8 cellular contexts compared by ENCODE assay signal in the genomic region with DNA sequence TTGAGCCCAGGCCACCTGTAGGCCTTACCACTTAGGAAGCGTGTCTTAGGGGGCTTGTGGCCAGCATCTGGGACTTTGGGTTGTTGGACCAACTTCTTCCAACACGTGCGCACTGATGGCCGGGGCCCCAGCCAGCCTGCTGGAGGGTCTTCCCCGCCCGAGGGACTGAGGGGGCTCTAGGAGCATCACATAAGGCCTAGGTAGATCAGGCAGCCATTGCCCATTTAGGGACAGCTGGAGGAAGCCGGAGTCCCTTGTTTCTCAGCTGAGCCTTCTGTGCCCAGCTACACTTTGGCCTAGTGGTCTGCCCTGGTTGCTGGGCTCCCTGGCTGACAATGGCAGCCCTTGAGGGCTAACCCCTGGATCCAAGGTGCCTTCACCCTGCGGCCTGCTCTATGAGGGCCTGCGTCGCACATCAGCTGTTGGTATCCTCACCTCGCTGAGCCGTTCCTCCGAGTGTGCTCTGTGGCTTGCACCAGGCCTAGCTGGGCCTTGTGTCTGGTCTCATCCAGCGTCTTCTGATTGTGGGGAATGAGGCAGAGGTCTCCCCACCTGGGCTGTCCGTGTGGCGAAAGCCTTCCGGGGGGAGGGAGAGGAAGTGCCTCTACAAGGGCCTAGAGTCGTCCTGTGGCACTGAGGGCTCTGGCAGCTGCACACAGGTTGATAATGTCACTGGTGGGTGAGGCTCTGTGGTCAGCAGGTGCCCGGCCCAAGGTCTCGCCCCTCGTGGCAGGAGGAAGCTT. TPM values are rescaled to one million over a fixed set of nuclear protein-coding genes. Genes with fewer than 3 reads are reported as not detected.
DNase-seq lines count a peak whose midpoint lies in the region; ATAC-seq, FAIRE-seq and TF ChIP-seq lines count a peak whose summit lies in the region.

No MANE protein-coding gene starts in this region.

- H3K4me1 Mint-ChIP-seq in activated T-cell treated with anti-CD3 and anti-CD28 coated beads, Interleukin-2, amount 50 U/mL, for 4 hours (ENCODE audit: low read depth) = peaks cover 20% of the 10 kb centered on the region

- no peaks in the 10 kb centered on the region for H3K27me3 Mint-ChIP-seq in activated T-cell treated with anti-CD3 and anti-CD28 coated beads, Interleukin-2, amount 50 U/mL, for 4 hours (ENCODE audit: low read depth)

- no peak for TF ChIP-seq POLR2A in thyroid gland (IDR thresholded peaks at IDR 0.05)

- H3K9me3 ChIP-seq in ascending aorta = no peaks in the 10 kb centered on the region
- H3K9me3 ChIP-seq in lung (ENCODE audit: control insufficient read depth in 2 of 2, insufficient read depth in 1 of 2, low read length in 1 of 2) = no peaks in the 10 kb centered on the region
- H3K9me3 ChIP-seq in thyroid gland = no peaks in the 10 kb centered on the region
- no peaks in the 10 kb centered on the region for H3K9me3 ChIP-seq in small intestine (ENCODE audit: control insufficient read depth, low read depth)

- H3K27ac ChIP-seq in ascending aorta (peak overlapping the region; percentile 100), lung (ENCODE audit: low read depth in 1 of 2, low read length in 1 of 2) (peak overlapping the region; percentile 62 to 79), thyroid gland (peak overlapping the region; percentile 100), small intestine (ENCODE audit: low read depth in 1 of 2, low read length in 1 of 2) (peak overlapping the region in 1 of 2 donors; percentile 64)

- no peaks in the 10 kb centered on the region for H3K36me3 Mint-ChIP-seq in activated T-cell treated with anti-CD3 and anti-CD28 coated beads, Interleukin-2, amount 50 U/mL, for 4 hours (ENCODE audit: insufficient read depth)

- H3K4me3 ChIP-seq in ascending aorta = peak overlapping the region; percentile 97 to 100
- no peak overlapping the region for H3K4me3 ChIP-seq in lung
- H3K4me3 ChIP-seq in thyroid gland (replicated peaks in 1 of 3) = peak overlapping the region in 1 of 3 donors; percentile 100
- no peak overlapping the region for H3K4me3 ChIP-seq in small intestine (ENCODE audit: low read depth in 1 of 2, low read length in 2 of 2)

- no peak for FAIRE-seq in small intestine (lab: Jason Lieb, UNC)

- TF ChIP-seq CTCF in ascending aorta (IDR thresholded peaks at IDR 0.05) = no peak
- TF ChIP-seq CTCF in lung (IDR thresholded peaks at IDR 0.05; ENCODE audit: control extremely low read depth, extremely low read depth) = no peak
- TF ChIP-seq CTCF in thyroid gland (IDR thresholded peaks at IDR 0.05) = no peak

- ATAC-seq in activated T-cell treated with anti-CD3 and anti-CD28 coated beads, Interleukin-2, amount 50 U/mL, for 4 hours = no peak
- ATAC-seq in lung (ENCODE audit: insufficient read depth, low FRiP score) = no peak

- DNase-seq in activated T-cell treated with anti-CD3 and anti-CD28 coated beads, Interleukin-2, amount 50 U/mL, for 4 hours = no peak
- DNase-seq in activated T-cell treated with anti-CD3 and anti-CD28 coated beads, Interleukin-2, amount 50 U/mL, for 48 hours = no peak
- DNase-seq in ascending aorta (ENCODE audit: low spot score in 2 of 2) (no peak), lung (ENCODE audit: low spot score) (no peak), thyroid gland (peak in 1 of 2 donors; percentile 63), SKM-1 treated with dmso at 0.1 percent for 144 hours (lab: John Stamatoyannopoulos, UW; ENCODE audit: unreplicated experiment) (no peak), small intestine (no peak)
- no peak for DNase-seq in activated CD4-positive, alpha-beta T cell treated with anti-CD3 and anti-CD28 coated beads, Interleukin-2, amount 50 U/mL, for 48 hours

- WGBS in lung, 2 donors = 68 to 69% methylated on average over 20 to 21 of the region's 21 CpGs
- 46 to 65% methylated on average over 13 of the region's 21 CpGs for WGBS in thyroid gland, 2 donors
- 61 to 76% (median 67%) methylated on average over 21 of the region's 21 CpGs for WGBS in small intestine, 3 donors

- no peaks in the 10 kb centered on the region for H3K9me3 Mint-ChIP-seq in activated T-cell treated with anti-CD3 and anti-CD28 coated beads, Interleukin-2, amount 50 U/mL, for 4 hours

- peak overlapping the region; percentile 72 for H3K4me3 Mint-ChIP-seq in activated T-cell treated with anti-CD3 and anti-CD28 coated beads, Interleukin-2, amount 50 U/mL, for 4 hours

- H3K36me3 ChIP-seq in ascending aorta (no peaks in the 10 kb centered on the region), lung (ENCODE audit: control insufficient read depth in 2 of 2, insufficient read depth in 2 of 2, low read length in 2 of 2) (peaks cover 0 to 2% of the 10 kb centered on the region in 2 donors), thyroid gland (no peaks in the 10 kb centered on the region), small intestine (ENCODE audit: control insufficient read depth in 2 of 2, insufficient read depth in 2 of 2, low read length in 2 of 2) (no peaks in the 10 kb centered on the region)

- intact Hi-C loops in ascending aorta (cut with DNase I) (loop anchor here (1.0 kb wide), 1 partner anchor 70 kb away; a partner anchor contains a TSS), thyroid gland (cut with DNase I) (no loop called here)

- H3K4me1 ChIP-seq in ascending aorta = peaks cover 18 to 44% of the 10 kb centered on the region in 2 donors
- H3K4me1 ChIP-seq in lung (ENCODE audit: control insufficient read depth in 2 of 2, insufficient read depth in 2 of 2, low read length in 2 of 2) = peaks cover 16 to 31% of the 10 kb centered on the region in 2 donors
- peaks cover 61 to 65% of the 10 kb centered on the region in 2 donors for H3K4me1 ChIP-seq in thyroid gland
- peaks cover 6 to 9% of the 10 kb centered on the region in 2 donors for H3K4me1 ChIP-seq in small intestine (ENCODE audit: control insufficient read depth in 2 of 2, insufficient read depth in 1 of 2, low read depth in 1 of 2, low read length in 1 of 2)

- H3K27me3 ChIP-seq in ascending aorta (no peaks in the 10 kb centered on the region), lung (ENCODE audit: control insufficient read depth, insufficient read depth) (no peaks in the 10 kb centered on the region), thyroid gland (no peaks in the 10 kb centered on the region), small intestine (ENCODE audit: control insufficient read depth in 2 of 2, insufficient read depth in 2 of 2, low read length in 2 of 2) (no peaks in the 10 kb centered on the region)

RNA-seq across cellular contexts. Expression of a gene that starts 1.3 kb away (rescaled TPM):
- total RNA-seq in activated T-cell treated with anti-CD3 and anti-CD28 coated beads, Interleukin-2, amount 50 U/mL, for 4 hours = 10 to 100 TPM; 69.5 to 73.9 (median 71.4) TPM
- total RNA-seq in ascending aorta (70.8 TPM), lung (100 to 1,000 TPM; 139 to 148 TPM), thyroid gland (100 to 1,000 TPM in 2 of 4 donors, 10 to 100 TPM in 2; 91.2 to 137 (median 113) TPM)
- polyA plus RNA-seq in lung (100 to 1,000 TPM in 1 of 2 donors, 10 to 100 TPM in 1; 91.1 to 104 TPM), small intestine (10 to 100 TPM; 55.7 to 86.8 (median 57.6) TPM)

RNA-seq across cellular contexts. Expression of a gene that starts 21.7 kb away (rescaled TPM):
- total RNA-seq in activated T-cell treated with anti-CD3 and anti-CD28 coated beads, Interleukin-2, amount 50 U/mL, for 4 hours = 1 to 10 TPM; 6.4 to 9.5 (median 6.7) TPM
- 151 TPM for total RNA-seq in ascending aorta
- 10 to 100 TPM; 26.7 to 62.1 TPM for total RNA-seq in lung
- 10 to 100 TPM; 33.6 to 81.5 TPM for polyA plus RNA-seq in lung
- total RNA-seq in thyroid gland = 100 to 1,000 TPM; 168 to 245 (median 215) TPM
- polyA plus RNA-seq in small intestine = 10 to 100 TPM; 20.9 to 30.0 (median 28.0) TPM

RNA-seq across cellular contexts. Expression of a gene that starts 27.5 kb away (rescaled TPM):
- total RNA-seq in activated T-cell treated with anti-CD3 and anti-CD28 coated beads, Interleukin-2, amount 50 U/mL, for 4 hours = under 1 TPM in 1 of 3 donors, not detected in 2; 0.24 TPM
- total RNA-seq in ascending aorta (161 TPM), lung (10 to 100 TPM in 1 of 2 donors, 1 to 10 TPM in 1; 4.4 to 14.8 TPM), thyroid gland (10 to 100 TPM; 19.9 to 99.8 (median 46.6) TPM)
- polyA plus RNA-seq in lung (10 to 100 TPM; 10.5 to 96.3 TPM), small intestine (10 to 100 TPM in 2 of 3 donors, 1 to 10 TPM in 1; 7.3 to 24.8 (median 10.0) TPM)

RNA-seq across cellular contexts. Expression of a gene that starts 48.4 kb away (rescaled TPM):
- total RNA-seq in activated T-cell treated with anti-CD3 and anti-CD28 coated beads, Interleukin-2, amount 50 U/mL, for 4 hours = under 1 TPM in 2 of 3 donors, not detected in 1; 0.41 to 0.43 TPM
- 47.4 TPM for total RNA-seq in ascending aorta
- 10 to 100 TPM; 24.2 to 42.3 TPM for total RNA-seq in lung
- polyA plus RNA-seq in lung = 10 to 100 TPM; 24.0 to 29.1 TPM
- total RNA-seq in thyroid gland = 10 to 100 TPM; 21.1 to 49.7 (median 30.5) TPM
- polyA plus RNA-seq in small intestine = 10 to 100 TPM in 1 of 3 donors, 1 to 10 TPM in 2; 1.3 to 13.0 (median 4.6) TPM

RNA-seq across cellular contexts. Expression of a gene that starts 53.3 kb away (rescaled TPM):
- 100 to 1,000 TPM; 448 to 486 (median 453) TPM for total RNA-seq in activated T-cell treated with anti-CD3 and anti-CD28 coated beads, Interleukin-2, amount 50 U/mL, for 4 hours
- 198 TPM for total RNA-seq in ascending aorta
- total RNA-seq in lung = 100 to 1,000 TPM; 133 to 194 TPM
- 100 to 1,000 TPM in 1 of 2 donors, 10 to 100 TPM in 1; 53.7 to 243 TPM for polyA plus RNA-seq in lung
- 100 to 1,000 TPM in 2 of 4 donors, 10 to 100 TPM in 2; 79.3 to 138 (median 97.2) TPM for total RNA-seq in thyroid gland
- 100 to 1,000 TPM in 1 of 3 donors, 10 to 100 TPM in 2; 98.6 to 225 (median 99.4) TPM for polyA plus RNA-seq in small intestine

Comparison
In these comparisons a context has a peak if more than half of its experiments do, and no peak if none do; other contexts are left out.
1. H3K4me3 ChIP-seq: peak in ascending aorta (2 of 2); none in lung (single experiment) and small intestine (0 of 2).
2. RNA of a gene that starts 27.5 kb away (total RNA-seq): 161 TPM in ascending aorta (single experiment), 19.9 to 99.8 TPM in thyroid gland and 4.4 to 14.8 TPM in lung; 0.24 TPM in activated T-cell treated with anti-CD3 and anti-CD28 coated beads, Interleukin-2, amount 50 U/mL, for 4 hours; every median in the first group is over 4 times any median in the second.